ENCODE assay signal across 18 cellular contexts in the genomic region with DNA sequence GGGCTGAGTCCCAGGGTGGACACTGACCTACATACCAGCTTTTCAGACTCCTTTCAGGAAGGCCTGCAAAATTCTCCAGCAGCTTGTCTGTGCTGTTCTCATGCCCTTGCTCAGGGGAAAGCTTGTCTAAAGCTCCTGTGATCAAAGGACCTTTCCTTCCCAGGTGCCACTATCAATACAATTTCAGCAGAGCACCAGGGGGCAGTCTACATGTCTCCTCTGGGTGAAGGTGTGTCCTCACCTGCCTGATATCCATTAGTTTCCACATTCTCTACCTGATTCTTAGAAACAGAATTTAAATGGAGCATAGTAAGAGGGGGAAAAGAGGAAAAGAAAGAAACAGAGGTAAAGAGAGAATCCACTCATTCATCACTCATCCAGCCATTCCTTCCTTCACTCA.
DNase-seq lines count a peak whose midpoint lies in the region; ATAC-seq and TF ChIP-seq lines count a peak whose summit lies in the region.
"Had no signal": no experiment of that assay in that cellular context is flagged by ENCODE, and none has a peak within 500 bp of the region (broad histone marks: within the 10 kb centered on the region; RNA-seq: fewer than 3 reads in every experiment).

No MANE protein-coding gene starts in this region.

- H3K4me1 ChIP-seq in esophagus muscularis mucosa (peaks cover 7 to 20% (median 18%) of the 10 kb centered on the region in 4 donors), prostate gland (replicated peaks) (no peaks in the 10 kb centered on the region)
- H3K4me1 ChIP-seq: neural progenitor cell, sigmoid colon had no signal

- TF ChIP-seq CTCF in esophagus muscularis mucosa (IDR thresholded peaks at IDR 0.05) (no peak), prostate gland (IDR thresholded peaks at IDR 0.05) (no peak)

- H3K27ac ChIP-seq in esophagus muscularis mucosa (replicated peaks in 1 of 4) (peak overlapping the region in 3 of 4 donors; percentile 30 to 40 (median 35)), prostate gland (no peak overlapping the region)
- H3K27ac ChIP-seq: neural progenitor cell, sigmoid colon had no signal

- intact Hi-C loops in esophagus muscularis mucosa (cut with DNase I): no loop called here
- intact Hi-C loops in prostate gland (cut with DNase I): no loop called here

- peak; percentile 3 for DNase-seq in NCI-H1105 treated with DMSO at 0.1 percent for 48 hours (lab: John Stamatoyannopoulos, UW)
- no peak for DNase-seq in NCI-H1105 (lab: John Stamatoyannopoulos, UW)
- peak; percentile 4 for DNase-seq in NCI-H774 (lab: John Stamatoyannopoulos, UW)
- DNase-seq in esophagus muscularis mucosa (ENCODE audit: extremely low spot score): no peak
- peak; percentile 8 for DNase-seq in prostate gland (ENCODE audit: low spot score)
- DNase-seq: activated CD4-positive, alpha-beta T cell treated with anti-CD3 and anti-CD28 coated beads, Interleukin-2, amount 10 ng/mL, durations not matched to agents 24 days and 14 days; activated naive CD8-positive, alpha-beta T cell treated with anti-CD3 and anti-CD28 coated beads for 36 hours; central memory CD4-positive, alpha-beta T cell; EL; foreskin melanocyte; NCI-H1436; NCI-H345; sigmoid colon; stimulated activated CD4-positive, alpha-beta T cell treated with anti-CD3 and anti-CD28 coated beads, Interleukin-4, amount 100 ng/mL, for 24 hours had no signal

- TF ChIP-seq POLR2A in esophagus muscularis mucosa (IDR thresholded peaks at IDR 0.05; ENCODE audit: low read depth) (no peak), prostate gland (IDR thresholded peaks at IDR 0.05) (no peak), GM18505 (IDR thresholded peaks at IDR 0.05; ENCODE audit: borderline replicate concordance, extremely low read depth, insufficient read depth, insufficient read length) (no peak)

- H3K4me3 ChIP-seq in esophagus muscularis mucosa: no peak overlapping the region
- no peak overlapping the region for H3K4me3 ChIP-seq in prostate gland
- H3K4me3 ChIP-seq: neural progenitor cell, sigmoid colon had no signal

- TF ChIP-seq EP300 in esophagus muscularis mucosa (IDR thresholded peaks at IDR 0.05): no peak

- H3K9me3 ChIP-seq in esophagus muscularis mucosa (no peaks in the 10 kb centered on the region), prostate gland (no peaks in the 10 kb centered on the region)
- H3K9me3 ChIP-seq: sigmoid colon had no signal

- H3K36me3 ChIP-seq in esophagus muscularis mucosa: no peaks in the 10 kb centered on the region
- no peaks in the 10 kb centered on the region for H3K36me3 ChIP-seq in prostate gland
- H3K36me3 ChIP-seq: neural progenitor cell, sigmoid colon had no signal

- ATAC-seq in GM18868 (IDR thresholded peaks at IDR 0.05; ENCODE audit: unreplicated experiment) (no peak), HG02938 (IDR thresholded peaks at IDR 0.05; ENCODE audit: unreplicated experiment) (no peak), GM18505 (IDR thresholded peaks at IDR 0.05; ENCODE audit: unreplicated experiment) (no peak)

- H3K27me3 ChIP-seq in esophagus muscularis mucosa (no peaks in the 10 kb centered on the region), prostate gland (replicated peaks; ENCODE audit: insufficient read depth) (no peaks in the 10 kb centered on the region)
- H3K27me3 ChIP-seq: neural progenitor cell, sigmoid colon had no signal

Comparison
In these comparisons a context has a peak if more than half of its experiments do, and no peak if none do; other contexts are left out.
1. DNase-seq: peak in NCI-H1105 treated with DMSO at 0.1 percent for 48 hours (single experiment), NCI-H774 (single experiment) and prostate gland (single experiment); none in NCI-H1105 (single experiment) and esophagus muscularis mucosa (single experiment).
2. H3K27ac ChIP-seq: peak in esophagus muscularis mucosa (3 of 4); none in prostate gland (0 of 2).